Comparison of ENCODE assay signal across 1 cellular context in genomic region chr16:3003582-3004270, GRCh38.
TF ChIP-seq lines count a peak whose summit lies in the region.

No MANE protein-coding gene starts in this region.

TF ChIP-seq in GM12878, 131 proteins besides CTCF, POLR2A, EP300 and RAD21 (continued from another document):
- TF ChIP-seq, protein P1, sequence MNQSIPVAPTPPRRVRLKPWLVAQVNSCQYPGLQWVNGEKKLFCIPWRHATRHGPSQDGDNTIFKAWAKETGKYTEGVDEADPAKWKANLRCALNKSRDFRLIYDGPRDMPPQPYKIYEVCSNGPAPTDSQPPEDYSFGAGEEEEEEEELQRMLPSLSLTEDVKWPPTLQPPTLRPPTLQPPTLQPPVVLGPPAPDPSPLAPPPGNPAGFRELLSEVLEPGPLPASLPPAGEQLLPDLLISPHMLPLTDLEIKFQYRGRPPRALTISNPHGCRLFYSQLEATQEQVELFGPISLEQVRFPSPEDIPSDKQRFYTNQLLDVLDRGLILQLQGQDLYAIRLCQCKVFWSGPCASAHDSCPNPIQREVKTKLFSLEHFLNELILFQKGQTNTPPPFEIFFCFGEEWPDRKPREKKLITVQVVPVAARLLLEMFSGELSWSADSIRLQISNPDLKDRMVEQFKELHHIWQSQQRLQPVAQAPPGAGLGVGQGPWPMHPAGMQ (IDR thresholded peaks at IDR 0.05; ENCODE audit: borderline replicate concordance): no peak
- TF ChIP-seq EGR1 (IDR thresholded peaks at IDR 0.05; ENCODE audit: borderline replicate concordance in 1 of 2, low read depth in 2 of 2, low read length in 2 of 2): no peak
- TF ChIP-seq ZNF592 (IDR thresholded peaks at IDR 0.05): no peak
- peak; percentile 49 for TF ChIP-seq NRF1 (conservative IDR thresholded peaks at IDR 0.05; ENCODE audit: low read depth, low read length)
- TF ChIP-seq SRF (IDR thresholded peaks at IDR 0.05; ENCODE audit: low read depth in 2 of 2, low read length in 2 of 2): no peak
- TF ChIP-seq, protein P2, sequence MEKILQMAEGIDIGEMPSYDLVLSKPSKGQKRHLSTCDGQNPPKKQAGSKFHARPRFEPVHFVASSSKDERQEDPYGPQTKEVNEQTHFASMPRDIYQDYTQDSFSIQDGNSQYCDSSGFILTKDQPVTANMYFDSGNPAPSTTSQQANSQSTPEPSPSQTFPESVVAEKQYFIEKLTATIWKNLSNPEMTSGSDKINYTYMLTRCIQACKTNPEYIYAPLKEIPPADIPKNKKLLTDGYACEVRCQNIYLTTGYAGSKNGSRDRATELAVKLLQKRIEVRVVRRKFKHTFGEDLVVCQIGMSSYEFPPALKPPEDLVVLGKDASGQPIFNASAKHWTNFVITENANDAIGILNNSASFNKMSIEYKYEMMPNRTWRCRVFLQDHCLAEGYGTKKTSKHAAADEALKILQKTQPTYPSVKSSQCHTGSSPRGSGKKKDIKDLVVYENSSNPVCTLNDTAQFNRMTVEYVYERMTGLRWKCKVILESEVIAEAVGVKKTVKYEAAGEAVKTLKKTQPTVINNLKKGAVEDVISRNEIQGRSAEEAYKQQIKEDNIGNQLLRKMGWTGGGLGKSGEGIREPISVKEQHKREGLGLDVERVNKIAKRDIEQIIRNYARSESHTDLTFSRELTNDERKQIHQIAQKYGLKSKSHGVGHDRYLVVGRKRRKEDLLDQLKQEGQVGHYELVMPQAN (conservative IDR thresholded peaks at IDR 0.05): 0 out of 2 replicates have a peak, but pooled peaks have one; percentile 52
- TF ChIP-seq ELK1 (IDR thresholded peaks at IDR 0.05; ENCODE audit: low read depth, low read length): no peak
- TF ChIP-seq IKZF1 (conservative IDR thresholded peaks at IDR 0.05): peak; percentile 36; the same call in 1 of the 2 replicates
- no peak for TF ChIP-seq RELB (IDR thresholded peaks at IDR 0.05; ENCODE audit: low read depth)
- no peak for TF ChIP-seq ZNF24 (IDR thresholded peaks at IDR 0.05)
TF ChIP-seq in GM12878: peak in this region for 35.
